Comparison of ENCODE assay signal across 8 cellular contexts in the genomic region with DNA sequence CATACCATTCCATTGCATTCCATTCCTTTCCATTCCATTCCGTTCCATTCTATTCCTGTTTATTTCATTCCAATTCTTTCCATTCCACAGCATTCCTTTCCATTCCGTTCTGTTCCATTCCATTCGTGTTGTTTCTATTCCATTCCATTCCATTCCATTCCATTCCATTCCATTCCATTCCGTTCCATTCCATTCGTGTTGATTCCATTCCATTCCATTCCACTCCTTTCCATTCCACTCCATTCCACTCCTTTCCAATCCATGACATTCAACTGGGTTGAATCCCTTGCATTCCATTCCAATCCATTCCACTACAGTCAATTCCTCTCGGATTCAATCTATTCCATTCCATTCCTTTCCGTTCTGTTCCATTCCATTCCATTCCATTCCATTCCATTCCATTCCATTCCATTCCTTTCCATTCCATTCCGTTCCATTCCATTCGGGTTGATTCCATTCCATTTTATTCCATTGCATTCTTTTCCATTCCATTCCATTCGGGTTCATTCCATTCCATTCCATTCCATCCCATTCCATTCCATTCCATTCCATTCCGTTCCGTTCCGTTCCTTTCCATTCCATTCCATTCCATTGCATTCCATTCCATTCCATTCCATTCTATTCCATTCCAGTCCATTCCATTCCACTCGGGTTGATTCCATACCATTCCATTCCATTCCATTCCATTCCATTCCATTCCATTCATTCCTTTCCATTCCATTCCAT.
DNase-seq lines count a peak whose midpoint lies in the region; ATAC-seq and TF ChIP-seq lines count a peak whose summit lies in the region.
"Not testable (repeated sequence)": the region's sequence is repeated elsewhere in the genome, so short reads cannot be mapped to it uniquely, and the experiment has no call there.

No MANE protein-coding gene starts in this region.

- H3K79me2 ChIP-seq in mesendoderm (ENCODE audit: control insufficient read depth, insufficient read depth, low read length) = not testable (repeated sequence)

- not testable (repeated sequence) for BruUV-seq in IMR-90 (replicated peaks; lab: Mats Ljungman, UMichigan)

- CTCF ChIA-PET in IMR-90 (lab: Yijun Ruan, JAX) = not testable (repeated sequence)

- not testable (repeated sequence) for H3K18ac ChIP-seq in IMR-90 (ENCODE audit: low read depth, low read length); mesendoderm (ENCODE audit: low read length)

- H3K27ac Mint-ChIP-seq in central memory CD8-positive, alpha-beta T cell (ENCODE audit: low read depth) = not testable (repeated sequence)
- peak overlapping the region; percentile 0 for H3K27ac Mint-ChIP-seq in glutamatergic neuron (ENCODE audit: unreplicated experiment)

- H3K9ac ChIP-seq in IMR-90 (ENCODE audit: low read depth, low read length); mesendoderm (ENCODE audit: low read length): not testable (repeated sequence)

- not testable (repeated sequence) for H4K91ac ChIP-seq in IMR-90 (ENCODE audit: insufficient read depth, low read depth, low read length)

- intact Hi-C loops in IMR-90 (cut with micrococcal nuclease); left colon (cut with DNase I, micrococcal nuclease); psoas muscle (cut with DNase I): not testable (repeated sequence)

- not testable (repeated sequence) for H2AFZ ChIP-seq in IMR-90 (replicated peaks; ENCODE audit: low read length, poor library complexity)

- peak overlapping the region; percentile 84 for H2BK5ac ChIP-seq in IMR-90 (ENCODE audit: low read depth, low read length, poor library complexity, severe bottlenecking)
- not testable (repeated sequence) for H2BK5ac ChIP-seq in mesendoderm (ENCODE audit: low read length)

- not testable (repeated sequence) for H3K4me1 ChIP-seq in IMR-90 (ENCODE audit: control insufficient read depth, insufficient read depth, low read length); mesendoderm (ENCODE audit: control insufficient read depth, low read depth, low read length); psoas muscle; upper lobe of left lung

- H3K27ac ChIP-seq in IMR-90 (ENCODE audit: insufficient read depth, low read length); mesendoderm (ENCODE audit: low read depth, low read length); psoas muscle; upper lobe of left lung: not testable (repeated sequence)

- not testable (repeated sequence) for H3K36me3 Mint-ChIP-seq in central memory CD8-positive, alpha-beta T cell (ENCODE audit: insufficient read depth)
- peaks cover 48% of the 10 kb centered on the region for H3K36me3 Mint-ChIP-seq in glutamatergic neuron (ENCODE audit: unreplicated experiment)

- POLR2A ChIA-PET in IMR-90 (lab: Charles Lee; ENCODE audit: unreplicated experiment) = not testable (repeated sequence)

- H4K8ac ChIP-seq in IMR-90 (ENCODE audit: low read depth in 2 of 2, low read length in 2 of 2); mesendoderm (ENCODE audit: low read depth, low read length): not testable (repeated sequence)

- H3K36me3 ChIP-seq in IMR-90 (ENCODE audit: control insufficient read depth, insufficient read depth, low read length); mesendoderm (ENCODE audit: control insufficient read depth, insufficient read depth, low read length); psoas muscle (ENCODE audit: insufficient read depth in 1 of 2, low read depth in 1 of 2); upper lobe of left lung: not testable (repeated sequence)

- ATAC-seq in GM18907 (IDR thresholded peaks at IDR 0.05; ENCODE audit: unreplicated experiment) = peak; percentile 20
- ATAC-seq in IMR-90 (ENCODE audit: low read depth) = not testable (repeated sequence)
- ATAC-seq in central memory CD8-positive, alpha-beta T cell (replicated peaks; ENCODE audit: extremely low read depth, poor library complexity, severe bottlenecking) = peak; percentile 2
- peak; percentile 11 for ATAC-seq in left colon
- ATAC-seq in psoas muscle = peak; percentile 16 to 33 (median 30)
- ATAC-seq in upper lobe of left lung (ENCODE audit: low FRiP score in 2 of 2) = peak; percentile 18 to 56

- H3K4ac ChIP-seq in IMR-90 (ENCODE audit: low read depth, low read length); mesendoderm (ENCODE audit: low read depth, low read length): not testable (repeated sequence)

- not testable (repeated sequence) for H2BK15ac ChIP-seq in IMR-90 (ENCODE audit: low read depth, low read length); mesendoderm (replicated peaks; ENCODE audit: low read depth)

- peaks cover 59% of the 10 kb centered on the region for H3K9me3 Mint-ChIP-seq in central memory CD8-positive, alpha-beta T cell
- H3K9me3 Mint-ChIP-seq in glutamatergic neuron (ENCODE audit: unreplicated experiment) = peaks cover 54% of the 10 kb centered on the region

- peaks cover 28% of the 10 kb centered on the region; the same call in 1 of the 2 replicates for H3K9me3 ChIP-seq in IMR-90 (ENCODE audit: control insufficient read depth, insufficient read depth, low read length)
- H3K9me3 ChIP-seq in psoas muscle = peaks cover 19% of the 10 kb centered on the region
- H3K9me3 ChIP-seq in upper lobe of left lung = peaks cover 5 to 49% (median 28%) of the 10 kb centered on the region in 4 donors

- H2BK20ac ChIP-seq in IMR-90 (ENCODE audit: low read depth, low read length) = not testable (repeated sequence)

- H2AK5ac ChIP-seq in IMR-90 (ENCODE audit: low read depth, low read length); mesendoderm (ENCODE audit: low read length): not testable (repeated sequence)

- dilution Hi-C loops in IMR-90 (cut with HindIII; ENCODE audit: low sequenced_read_pairs, unreplicated experiment) = not testable (repeated sequence)

- DNase-seq in IMR-90; central memory CD8-positive, alpha-beta T cell (ENCODE audit: low spot score in 2 of 2); glutamatergic neuron; left colon; psoas muscle; upper lobe of left lung: not testable (repeated sequence)
- peak; percentile 30 for DNase-seq in mesendoderm

- TF ChIP-seq RAD21 in IMR-90 (IDR thresholded peaks at IDR 0.05; ENCODE audit: low read length) = not testable (repeated sequence)

- H2BK120ac ChIP-seq in IMR-90 (ENCODE audit: low read depth, low read length); mesendoderm (ENCODE audit: low read depth, low read length): not testable (repeated sequence)

- not testable (repeated sequence) for TF ChIP-seq CTCF in IMR-90 (conservative IDR thresholded peaks at IDR 0.05; ENCODE audit: low read depth, low read length); glutamatergic neuron (IDR thresholded peaks at IDR 0.05; ENCODE audit: partially characterized antibody, unreplicated experiment); psoas muscle (IDR thresholded peaks at IDR 0.05); upper lobe of left lung (IDR thresholded peaks at IDR 0.05)

- H3K79me1 ChIP-seq in IMR-90 (ENCODE audit: low read depth in 1 of 2, low read length in 2 of 2); mesendoderm (ENCODE audit: low read length): not testable (repeated sequence)

- H2AK9ac ChIP-seq in IMR-90 (replicated peaks; ENCODE audit: low read depth, low read length, poor library complexity) = not testable (repeated sequence)

- H4K5ac ChIP-seq in IMR-90 (ENCODE audit: low read depth, low read length); mesendoderm (ENCODE audit: low read length): not testable (repeated sequence)

- not testable (repeated sequence) for TF ChIP-seq EP300 in upper lobe of left lung (IDR thresholded peaks at IDR 0.05)

- H3K56ac ChIP-seq in IMR-90 (ENCODE audit: extremely low read depth, insufficient read depth, low read length); mesendoderm (ENCODE audit: low read length): not testable (repeated sequence)

- H3K14ac ChIP-seq in IMR-90 (replicated peaks; ENCODE audit: low read depth, low read length) = not testable (repeated sequence)

- WGBS in IMR-90 (ENCODE audit: extremely low coverage in 2 of 2, insufficient read length in 1 of 2), 2 experiments = 45 to 100% methylated on average over 5 to 12 of the region's 14 CpGs
- WGBS in mesendoderm (ENCODE audit: extremely low coverage, insufficient coverage, low lambda C conversion rate) = over 99% methylated on average over 7 of the region's 14 CpGs
- WGBS in psoas muscle, 3 donors = 58 to 71% (median 62%) methylated on average over 14 of the region's 14 CpGs
- WGBS in upper lobe of left lung, 2 donors = 59 to 67% methylated on average over 14 of the region's 14 CpGs

- not testable (repeated sequence) for H3K4me3 Mint-ChIP-seq in central memory CD8-positive, alpha-beta T cell; glutamatergic neuron (ENCODE audit: unreplicated experiment)

- not testable (repeated sequence) for H3K9me1 ChIP-seq in IMR-90 (ENCODE audit: insufficient read depth, low read length)

- H3K27me3 Mint-ChIP-seq in central memory CD8-positive, alpha-beta T cell = not testable (repeated sequence)
- peaks cover 48% of the 10 kb centered on the region for H3K27me3 Mint-ChIP-seq in glutamatergic neuron (ENCODE audit: unreplicated experiment)

- H3K23ac ChIP-seq in IMR-90 (ENCODE audit: low read depth, low read length); mesendoderm (ENCODE audit: low read length): not testable (repeated sequence)

- in situ Hi-C loops in IMR-90 (cut with MboI; ENCODE audit: low sequenced_read_pairs) = not testable (repeated sequence)

- H3K27me3 ChIP-seq in IMR-90 (ENCODE audit: control insufficient read depth, insufficient read depth, low read length); mesendoderm (ENCODE audit: insufficient read depth, low read length, poor library complexity); psoas muscle (ENCODE audit: insufficient read depth in 3 of 3, low read length in 2 of 3); upper lobe of left lung: not testable (repeated sequence)

- TF ChIP-seq POLR2A in IMR-90 (IDR thresholded peaks at IDR 0.05; ENCODE audit: low read depth, low read length); upper lobe of left lung (IDR thresholded peaks at IDR 0.05): not testable (repeated sequence)

- H3K4me2 ChIP-seq in IMR-90 (ENCODE audit: low read depth, low read length); mesendoderm (ENCODE audit: low read length): not testable (repeated sequence)

- H3K4me3 ChIP-seq in IMR-90 (ENCODE audit: insufficient read depth, low read depth, low read length); mesendoderm (ENCODE audit: low read length); psoas muscle; upper lobe of left lung: not testable (repeated sequence)

- H3K4me1 Mint-ChIP-seq in central memory CD8-positive, alpha-beta T cell; glutamatergic neuron (ENCODE audit: low read depth, unreplicated experiment): not testable (repeated sequence)

- H4K20me1 ChIP-seq in IMR-90 (ENCODE audit: insufficient read depth, low read length) = not testable (repeated sequence)
